23 cellular contexts compared by ENCODE assay signal in the genomic region with DNA sequence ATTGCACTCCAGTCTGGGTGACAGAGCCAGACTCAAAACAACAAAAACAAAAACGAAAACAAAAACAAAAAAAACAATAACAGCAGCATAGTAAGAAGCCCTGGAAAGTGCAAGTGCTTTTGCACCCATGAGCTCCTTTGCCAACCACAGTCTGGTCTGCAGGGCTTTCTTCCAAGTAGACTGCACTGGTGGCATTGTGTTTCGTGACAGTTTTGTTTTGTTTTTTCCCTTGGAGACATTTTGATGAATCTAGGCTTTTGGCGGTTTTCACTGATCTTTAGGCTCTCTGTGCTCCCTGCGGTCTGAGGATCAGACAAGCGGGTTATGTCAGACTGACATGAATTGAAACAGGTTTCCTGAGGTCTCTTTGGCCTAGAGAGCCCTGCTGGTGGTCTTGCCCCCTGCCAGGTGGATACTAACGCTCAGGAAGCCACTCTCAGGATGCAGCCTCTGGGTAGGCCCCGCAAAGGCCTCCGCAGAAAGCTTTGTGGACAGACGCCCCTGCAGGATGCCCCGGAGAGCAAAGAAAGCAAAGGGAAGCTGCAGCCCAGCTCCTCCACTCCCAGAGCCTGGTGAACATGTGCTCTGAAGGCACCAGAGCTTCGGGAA.
DNase-seq lines count a peak whose midpoint lies in the region; ATAC-seq and TF ChIP-seq lines count a peak whose summit lies in the region.
"Had no signal": no experiment of that assay in that cellular context is flagged by ENCODE, and none has a peak within 500 bp of the region (broad histone marks: within the 10 kb centered on the region; RNA-seq: fewer than 3 reads in every experiment).

No MANE protein-coding gene starts in this region.

- H3K4me3 Mint-ChIP-seq in activated CD4-positive, alpha-beta T cell treated with anti-CD3 and anti-CD28 coated beads, Interleukin-2, amount 10 ng/mL, durations not matched to agents 24 days and 14 days = no peak overlapping the region
- H3K4me3 Mint-ChIP-seq in endothelial cell (ENCODE audit: unreplicated experiment) = no peak overlapping the region
- H3K4me3 Mint-ChIP-seq: B cell, IgD-negative memory B cell had no signal

- no peak for TF ChIP-seq CTCF in endothelial cell (IDR thresholded peaks at IDR 0.05; ENCODE audit: unreplicated experiment)

- intact Hi-C loops in activated CD4-positive, alpha-beta T cell treated with anti-CD3 and anti-CD28 coated beads, Interleukin-2, amount 10 ng/mL, durations not matched to agents 24 days and 14 days (cut with micrococcal nuclease) = no loop called here
- intact Hi-C loops in head of caudate nucleus (cut with DNase I) = no loop called here

- H3K36me3 Mint-ChIP-seq in activated CD4-positive, alpha-beta T cell treated with anti-CD3 and anti-CD28 coated beads, Interleukin-2, amount 10 ng/mL, durations not matched to agents 24 days and 14 days (ENCODE audit: low read depth) = no peaks in the 10 kb centered on the region
- no peaks in the 10 kb centered on the region for H3K36me3 Mint-ChIP-seq in endothelial cell (ENCODE audit: low read depth, unreplicated experiment)
- H3K36me3 Mint-ChIP-seq: IgD-negative memory B cell had no signal

- ATAC-seq in GM21423 (IDR thresholded peaks at IDR 0.05; ENCODE audit: unreplicated experiment) = no peak

- H3K4me1 Mint-ChIP-seq in activated CD4-positive, alpha-beta T cell treated with anti-CD3 and anti-CD28 coated beads, Interleukin-2, amount 10 ng/mL, durations not matched to agents 24 days and 14 days = no peaks in the 10 kb centered on the region
- peaks cover 6% of the 10 kb centered on the region for H3K4me1 Mint-ChIP-seq in endothelial cell (ENCODE audit: unreplicated experiment)
- H3K4me1 Mint-ChIP-seq: B cell, IgD-negative memory B cell had no signal

- H3K27ac Mint-ChIP-seq in activated CD4-positive, alpha-beta T cell treated with anti-CD3 and anti-CD28 coated beads, Interleukin-2, amount 10 ng/mL, durations not matched to agents 24 days and 14 days = no peak overlapping the region
- H3K27ac Mint-ChIP-seq in endothelial cell (ENCODE audit: unreplicated experiment) = no peak overlapping the region
- H3K27ac Mint-ChIP-seq: B cell, IgD-negative memory B cell had no signal

- no peaks in the 10 kb centered on the region for H3K9me3 Mint-ChIP-seq in activated CD4-positive, alpha-beta T cell treated with anti-CD3 and anti-CD28 coated beads, Interleukin-2, amount 10 ng/mL, durations not matched to agents 24 days and 14 days
- H3K9me3 Mint-ChIP-seq in endothelial cell (ENCODE audit: unreplicated experiment) = no peaks in the 10 kb centered on the region
- H3K9me3 Mint-ChIP-seq: IgD-negative memory B cell had no signal

- H3K27me3 Mint-ChIP-seq in activated CD4-positive, alpha-beta T cell treated with anti-CD3 and anti-CD28 coated beads, Interleukin-2, amount 10 ng/mL, durations not matched to agents 24 days and 14 days = no peaks in the 10 kb centered on the region
- H3K27me3 Mint-ChIP-seq in endothelial cell (ENCODE audit: unreplicated experiment) = peaks cover 5% of the 10 kb centered on the region

- peak; percentile 54 for DNase-seq in activated CD4-positive, alpha-beta T cell treated with anti-CD3 and anti-CD28 coated beads, Interleukin-2, amount 10 ng/mL, durations not matched to agents 24 days and 14 days
- DNase-seq in activated CD4-positive, alpha-beta T cell treated with anti-CD3 and anti-CD28 coated beads for 4 hours = no peak
- peak; percentile 19 for DNase-seq in RPMI8226
- peak in 25 of 42 donors; percentile 13 to 73 (median 43) for DNase-seq in head of caudate nucleus
- DNase-seq in smooth muscle cell of the brain vasculature (ENCODE audit: low read depth, low spot score) = peak; percentile 35
- no peak for DNase-seq in endothelial cell (ENCODE audit: low spot score)
- no peak for DNase-seq in AG20443 (ENCODE audit: low spot score)
- DNase-seq: activated CD4-positive, alpha-beta T cell treated with anti-CD3 and anti-CD28 coated beads for 48 hours; activated CD8-positive, alpha-beta memory T cell treated with anti-CD3 and anti-CD28 coated beads, Interleukin-2, amount 50 U/mL, for 48 hours; activated gamma-delta T cell; EL; kidney glomerular epithelial cell; MM.1S; NCI-H1436; NCI-H2107; Peyer's patch; small intestine; stimulated activated CD4-positive, alpha-beta T cell treated with anti-CD3 and anti-CD28 coated beads, Interleukin-2, amount 100 ng/mL, for 48 hours; stimulated activated naive CD4-positive, alpha-beta T cell treated with Interleukin-2 at 50 U/mL for 16 hours; transverse colon had no signal

Comparison
In these comparisons a context has a peak if more than half of its experiments do, and no peak if none do; other contexts are left out.
1. DNase-seq: peak in activated CD4-positive, alpha-beta T cell treated with anti-CD3 and anti-CD28 coated beads, Interleukin-2, amount 10 ng/mL, durations not matched to agents 24 days and 14 days (single experiment), RPMI8226 (single experiment), head of caudate nucleus (25 of 42) and smooth muscle cell of the brain vasculature (single experiment); none in activated CD4-positive, alpha-beta T cell treated with anti-CD3 and anti-CD28 coated beads for 4 hours (0 of 2), endothelial cell (single experiment) and AG20443 (single experiment).